Comparison of ENCODE assay signal across 9 cellular contexts in genomic region chr7:30162133-30162532, GRCh38. TPM values are rescaled to one million over a fixed set of nuclear protein-coding genes. Genes with fewer than 3 reads are reported as not detected.
DNase-seq lines count a peak whose midpoint lies in the region; ATAC-seq and TF ChIP-seq lines count a peak whose summit lies in the region.
"Had no signal": no experiment of that assay in that cellular context is flagged by ENCODE, and none has a peak within 500 bp of the region (broad histone marks: within the 10 kb centered on the region; RNA-seq: fewer than 3 reads in every experiment).

No MANE protein-coding gene starts in this region.

- TF ChIP-seq POLR2A in esophagus squamous epithelium (IDR thresholded peaks at IDR 0.05) (no peak), testis (IDR thresholded peaks at IDR 0.05) (no peak)

- intact Hi-C loops in CD4-positive, alpha-beta T cell (cut with DNase I, micrococcal nuclease), result loop anchor here (5.0 to 10.0 kb wide), 3 partner anchors 193 to 400 kb away; no protein-coding TSS in a partner anchor
- intact Hi-C loops in esophagus squamous epithelium (cut with DNase I), result loop anchor here (10.0 kb wide), 1 partner anchor 403 kb away; no protein-coding TSS in a partner anchor
- intact Hi-C loops in testis (cut with DNase I; ENCODE audit: low total_unique reads), result no loop called here
- intact Hi-C loops in cardiac septum (cut with DNase I), result loop anchor here (5.0 to 10.0 kb wide), 2 partner anchors 115 to 253 kb away; no protein-coding TSS in a partner anchor

- no peaks in the 10 kb centered on the region for H3K27me3 ChIP-seq in CD4-positive, alpha-beta T cell (ENCODE audit: control insufficient read depth, insufficient read depth, low read length)
- H3K27me3 ChIP-seq in esophagus squamous epithelium, result no peaks in the 10 kb centered on the region
- no peaks in the 10 kb centered on the region for H3K27me3 ChIP-seq in testis

- no peaks in the 10 kb centered on the region for H3K9me3 Mint-ChIP-seq in CD4-positive, alpha-beta T cell
- H3K9me3 Mint-ChIP-seq in activated naive CD8-positive, alpha-beta T cell treated with anti-CD3 and anti-CD28 coated beads for 36 hours, result no peaks in the 10 kb centered on the region
- H3K9me3 Mint-ChIP-seq in naive thymus-derived CD8-positive, alpha-beta T cell, result no peaks in the 10 kb centered on the region
- H3K9me3 Mint-ChIP-seq: activated naive CD4-positive, alpha-beta T cell treated with anti-CD3 and anti-CD28 coated beads for 36 hours had no signal

- H3K36me3 ChIP-seq in KOPT-K1 (ENCODE audit: insufficient read depth, low read length) (no peaks in the 10 kb centered on the region), esophagus squamous epithelium (peaks cover 0 to 27% (median 0%) of the 10 kb centered on the region in 3 donors), testis (ENCODE audit: low read depth, missing control alignments) (no peaks in the 10 kb centered on the region)

- H3K9me3 ChIP-seq in CD4-positive, alpha-beta T cell (ENCODE audit: control insufficient read depth, low read length), result no peaks in the 10 kb centered on the region
- H3K9me3 ChIP-seq in KOPT-K1 (ENCODE audit: insufficient read depth, low read length, poor library complexity, severe bottlenecking) (no peaks in the 10 kb centered on the region), esophagus squamous epithelium (no peaks in the 10 kb centered on the region), testis (no peaks in the 10 kb centered on the region)

- H3K27ac ChIP-seq in CD4-positive, alpha-beta T cell (ENCODE audit: low read depth, low read length), result no peak overlapping the region
- H3K27ac ChIP-seq in KOPT-K1 (ENCODE audit: low read depth, low read length, poor library complexity, severe bottlenecking) (peak overlapping the region; percentile 23), esophagus squamous epithelium (no peak overlapping the region), testis (no peak overlapping the region)

- H3K27ac Mint-ChIP-seq in CD4-positive, alpha-beta T cell, result peak overlapping the region; percentile 70
- peak overlapping the region; percentile 36 for H3K27ac Mint-ChIP-seq in activated naive CD8-positive, alpha-beta T cell treated with anti-CD3 and anti-CD28 coated beads for 36 hours
- H3K27ac Mint-ChIP-seq in naive thymus-derived CD8-positive, alpha-beta T cell, result peak overlapping the region in 9 of 10 donors; percentile 20 to 86 (median 61)

- H3K4me3 ChIP-seq in esophagus squamous epithelium (no peak overlapping the region), testis (no peak overlapping the region)

- H3K36me3 Mint-ChIP-seq in CD4-positive, alpha-beta T cell (ENCODE audit: low read depth), result no peaks in the 10 kb centered on the region
- no peaks in the 10 kb centered on the region for H3K36me3 Mint-ChIP-seq in activated naive CD8-positive, alpha-beta T cell treated with anti-CD3 and anti-CD28 coated beads for 36 hours
- no peaks in the 10 kb centered on the region for H3K36me3 Mint-ChIP-seq in naive thymus-derived CD8-positive, alpha-beta T cell

- H3K4me1 Mint-ChIP-seq in CD4-positive, alpha-beta T cell (ENCODE audit: low read depth), result peaks cover 59% of the 10 kb centered on the region
- H3K4me1 Mint-ChIP-seq in activated naive CD8-positive, alpha-beta T cell treated with anti-CD3 and anti-CD28 coated beads for 36 hours, result peaks cover 49% of the 10 kb centered on the region
- H3K4me1 Mint-ChIP-seq in naive thymus-derived CD8-positive, alpha-beta T cell, result peaks cover 24 to 64% (median 46%) of the 10 kb centered on the region in 4 donors

- CTCF ChIA-PET in CD4-positive, alpha-beta T cell (lab: Charles Lee), result no interaction called here

- no peak for ATAC-seq in CD4-positive, alpha-beta T cell (ENCODE audit: poor library complexity)
- no peak for ATAC-seq in naive thymus-derived CD8-positive, alpha-beta T cell

- peak overlapping the region; percentile 52 for H3K4me3 Mint-ChIP-seq in CD4-positive, alpha-beta T cell
- no peak overlapping the region for H3K4me3 Mint-ChIP-seq in activated naive CD8-positive, alpha-beta T cell treated with anti-CD3 and anti-CD28 coated beads for 36 hours
- peak overlapping the region; percentile 44 to 78 (median 62) for H3K4me3 Mint-ChIP-seq in naive thymus-derived CD8-positive, alpha-beta T cell

- no peak for DNase-seq in CD4-positive, alpha-beta T cell
- no peak for DNase-seq in activated naive CD8-positive, alpha-beta T cell treated with anti-CD3 and anti-CD28 coated beads for 36 hours
- no peak for DNase-seq in naive thymus-derived CD8-positive, alpha-beta T cell
- DNase-seq in esophagus squamous epithelium (lab: John Stamatoyannopoulos, UW), result no peak
- no peak for DNase-seq in kidney tubule cell (ENCODE audit: low spot score)
- no peak for DNase-seq in testis
- DNase-seq in cardiac septum (ENCODE audit: low spot score), result no peak

- WGBS in esophagus squamous epithelium, 2 donors, result 66 to 75% methylated on average over 3 of the region's 3 CpGs
- 64 to 76% methylated on average over 3 of the region's 3 CpGs for WGBS in testis, 2 donors

- TF ChIP-seq CTCF in CD4-positive, alpha-beta T cell (IDR thresholded peaks at IDR 0.05), result no peak
- TF ChIP-seq CTCF in esophagus squamous epithelium (IDR thresholded peaks at IDR 0.05) (no peak), testis (IDR thresholded peaks at IDR 0.05) (no peak)

- H3K4me1 ChIP-seq in esophagus squamous epithelium (peaks cover 13 to 62% (median 35%) of the 10 kb centered on the region in 3 donors), testis (peaks cover 4% of the 10 kb centered on the region)

- POLR2A ChIA-PET in CD4-positive, alpha-beta T cell (lab: Charles Lee), result interaction anchor here (1.0 to 2.4 kb wide), 2 partner anchors 13 to 27 kb away, joined by 3 to 12 read pairs; partner anchors contain the start of gene MTURN
- POLR2A ChIA-PET in naive thymus-derived CD8-positive, alpha-beta T cell (lab: Charles Lee), result interaction anchor here (1.5 kb wide), 1 partner anchor 123 kb away, joined by 4 read pairs; no protein-coding TSS in a partner anchor

- H3K27me3 Mint-ChIP-seq in CD4-positive, alpha-beta T cell, result no peaks in the 10 kb centered on the region
- H3K27me3 Mint-ChIP-seq in activated naive CD8-positive, alpha-beta T cell treated with anti-CD3 and anti-CD28 coated beads for 36 hours, result no peaks in the 10 kb centered on the region
- no peaks in the 10 kb centered on the region for H3K27me3 Mint-ChIP-seq in naive thymus-derived CD8-positive, alpha-beta T cell

RNA-seq across cellular contexts. Expression of gene MTURN, which starts 27.3 kb away (rescaled TPM):
- 10 to 100 TPM; 38.4 to 38.9 TPM for total RNA-seq in CD4-positive, alpha-beta T cell
- 1 to 10 TPM; 2.2 to 2.3 TPM for total RNA-seq in activated naive CD8-positive, alpha-beta T cell treated with anti-CD3 and anti-CD28 coated beads for 36 hours
- 10 to 100 TPM; 16.5 to 18.0 TPM for total RNA-seq in naive thymus-derived CD8-positive, alpha-beta T cell
- 1 to 10 TPM; 1.4 to 5.2 (median 3.3) TPM for polyA plus RNA-seq in naive thymus-derived CD8-positive, alpha-beta T cell
- total RNA-seq in esophagus squamous epithelium (10 to 100 TPM; 10.4 to 88.9 (median 18.6) TPM), testis (10 to 100 TPM; 17.3 to 25.6 TPM), cardiac septum (49.3 TPM)
- polyA plus RNA-seq in testis (ENCODE audit: insufficient read depth, low read depth, low replicate concordance), result 19.3 TPM
